8 cellular contexts compared by ENCODE assay signal in genomic region chr5:16776611-16777251, GRCh38.
DNase-seq lines count a peak whose midpoint lies in the region; ATAC-seq and TF ChIP-seq lines count a peak whose summit lies in the region.

No MANE protein-coding gene starts in this region.

- H3K27me3 ChIP-seq in CD4-positive, alpha-beta T cell (ENCODE audit: control insufficient read depth, insufficient read depth, low read length): no peaks in the 10 kb centered on the region
- H3K27me3 ChIP-seq in brain microvascular endothelial cell (replicated peaks): no peaks in the 10 kb centered on the region
- H3K27me3 ChIP-seq in lower lobe of right lung (ENCODE audit: low read depth): no peaks in the 10 kb centered on the region

- H3K9me3 ChIP-seq in CD4-positive, alpha-beta T cell (ENCODE audit: control insufficient read depth, low read length): no peaks in the 10 kb centered on the region
- no peaks in the 10 kb centered on the region for H3K9me3 ChIP-seq in lower lobe of right lung

- in situ Hi-C loops in brain microvascular endothelial cell (cut with HindIII; ENCODE audit: low pct_ligation_motif_present, low sequenced_read_pairs): loop anchor here (25.0 kb wide), 1 partner anchor 411 kb away; no protein-coding TSS in a partner anchor

- H3K4me3 Mint-ChIP-seq in CD4-positive, alpha-beta T cell: no peak overlapping the region
- no peak overlapping the region for H3K4me3 Mint-ChIP-seq in stimulated activated effector memory CD8-positive, alpha-beta T cell treated with anti-CD3 and anti-CD28 coated beads, Interleukin-12 subunit alpha, Interleukin-12 subunit beta, amount 100 ng/mL, for 72 hours

- no peak overlapping the region for H3K27ac ChIP-seq in CD4-positive, alpha-beta T cell (ENCODE audit: low read depth, low read length)
- H3K27ac ChIP-seq in brain microvascular endothelial cell (no peak overlapping the region), lower lobe of right lung (peak overlapping the region; percentile 1)

- CTCF ChIA-PET in CD4-positive, alpha-beta T cell (lab: Charles Lee): no interaction called here

- intact Hi-C loops in CD4-positive, alpha-beta T cell (cut with DNase I, micrococcal nuclease): loop anchor here in 1 of 2 experiments (1.0 kb wide), 1 partner anchor 287 kb away; no protein-coding TSS in a partner anchor
- intact Hi-C loops in lower lobe of right lung (cut with DNase I): no loop called here

- DNase-seq in CD4-positive, alpha-beta T cell: no peak
- DNase-seq in NCI-H1436 (lab: John Stamatoyannopoulos, UW) (peak; percentile 73), brain microvascular endothelial cell (no peak), lower lobe of right lung (no peak), hepatic stellate cell (ENCODE audit: low spot score) (no peak), MV-4-11 (lab: John Stamatoyannopoulos, UW) (no peak)
- no peak for DNase-seq in stimulated activated effector memory CD8-positive, alpha-beta T cell treated with anti-CD3 and anti-CD28 coated beads, Interleukin-12 subunit alpha, Interleukin-12 subunit beta, amount 100 ng/mL, for 72 hours (ENCODE audit: low spot score in 2 of 2)

- no peaks in the 10 kb centered on the region for H3K36me3 Mint-ChIP-seq in CD4-positive, alpha-beta T cell (ENCODE audit: low read depth)
- no peaks in the 10 kb centered on the region for H3K36me3 Mint-ChIP-seq in stimulated activated effector memory CD8-positive, alpha-beta T cell treated with anti-CD3 and anti-CD28 coated beads, Interleukin-12 subunit alpha, Interleukin-12 subunit beta, amount 100 ng/mL, for 72 hours

- H3K4me3 ChIP-seq in brain microvascular endothelial cell (ENCODE audit: low read depth, low read length) (no peak overlapping the region), lower lobe of right lung (no peak overlapping the region)

- peaks cover 9% of the 10 kb centered on the region for H3K4me1 ChIP-seq in lower lobe of right lung

- H3K27ac Mint-ChIP-seq in CD4-positive, alpha-beta T cell: no peak overlapping the region
- H3K27ac Mint-ChIP-seq in stimulated activated effector memory CD8-positive, alpha-beta T cell treated with anti-CD3 and anti-CD28 coated beads, Interleukin-12 subunit alpha, Interleukin-12 subunit beta, amount 100 ng/mL, for 72 hours: no peak overlapping the region

- ATAC-seq in CD4-positive, alpha-beta T cell (ENCODE audit: poor library complexity): no peak
- ATAC-seq in lower lobe of right lung (peak in 1 of 2 donors; percentile 41), GM21737 (IDR thresholded peaks at IDR 0.05; ENCODE audit: unreplicated experiment) (no peak)
- no peak for ATAC-seq in stimulated activated effector memory CD8-positive, alpha-beta T cell treated with anti-CD3 and anti-CD28 coated beads, Interleukin-12 subunit alpha, Interleukin-12 subunit beta, amount 100 ng/mL, for 72 hours

- peak; percentile 22 for TF ChIP-seq CTCF in CD4-positive, alpha-beta T cell (IDR thresholded peaks at IDR 0.05)
- peak; percentile 44 for TF ChIP-seq CTCF in brain microvascular endothelial cell (IDR thresholded peaks at IDR 0.05; ENCODE audit: low read depth, low read length, missing control alignments)
- peak; percentile 43 for TF ChIP-seq CTCF in lower lobe of right lung (IDR thresholded peaks at IDR 0.05)

- POLR2A ChIA-PET in CD4-positive, alpha-beta T cell (lab: Charles Lee): no interaction called here

- no peaks in the 10 kb centered on the region for H3K27me3 Mint-ChIP-seq in CD4-positive, alpha-beta T cell

- H3K9me3 Mint-ChIP-seq in CD4-positive, alpha-beta T cell: no peaks in the 10 kb centered on the region
- H3K9me3 Mint-ChIP-seq in stimulated activated effector memory CD8-positive, alpha-beta T cell treated with anti-CD3 and anti-CD28 coated beads, Interleukin-12 subunit alpha, Interleukin-12 subunit beta, amount 100 ng/mL, for 72 hours: no peaks in the 10 kb centered on the region

- H3K4me1 Mint-ChIP-seq in CD4-positive, alpha-beta T cell (ENCODE audit: low read depth): no peaks in the 10 kb centered on the region
- H3K4me1 Mint-ChIP-seq in stimulated activated effector memory CD8-positive, alpha-beta T cell treated with anti-CD3 and anti-CD28 coated beads, Interleukin-12 subunit alpha, Interleukin-12 subunit beta, amount 100 ng/mL, for 72 hours: no peaks in the 10 kb centered on the region

- H3K36me3 ChIP-seq in brain microvascular endothelial cell (replicated peaks) (peaks cover 42% of the 10 kb centered on the region), lower lobe of right lung (peaks cover 41% of the 10 kb centered on the region)
